In the genomic region with DNA sequence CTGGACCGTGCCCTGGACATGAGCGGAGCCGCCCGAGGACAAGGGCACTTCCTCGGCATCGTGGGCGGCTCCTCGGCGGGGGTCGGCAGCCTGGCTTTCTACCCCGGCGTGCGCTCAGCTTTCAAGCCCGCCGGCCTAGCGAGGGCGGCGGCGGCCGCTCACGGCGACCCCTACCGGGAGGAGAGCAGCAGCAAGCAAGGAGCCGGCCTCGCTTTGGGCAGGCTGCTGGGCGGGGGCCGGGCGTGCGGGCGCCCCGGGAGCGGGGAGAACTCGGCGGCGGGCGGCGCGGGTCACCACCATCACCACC, we compare ENCODE assay signal across 8 cellular contexts. TPM values are rescaled to one million over a fixed set of nuclear protein-coding genes. Genes with fewer than 3 reads are reported as not detected.
DNase-seq lines count a peak whose midpoint lies in the region; ATAC-seq lines count a peak whose summit lies in the region.

No MANE protein-coding gene starts in this region.

- no peaks in the 10 kb centered on the region for H3K9me2 ChIP-seq in GM23248 (ENCODE audit: insufficient read depth)

- H3K9me3 ChIP-seq in GM23248 (ENCODE audit: low read depth) (no peaks in the 10 kb centered on the region), MG63 (no peaks in the 10 kb centered on the region)

- H3K4me1 Mint-ChIP-seq in activated CD4-positive, alpha-beta T cell treated with anti-CD3 and anti-CD28 coated beads for 36 hours = peaks cover 34% of the 10 kb centered on the region
- H3K4me1 Mint-ChIP-seq in activated naive CD8-positive, alpha-beta T cell treated with anti-CD3 and anti-CD28 coated beads for 36 hours = peaks cover 29% of the 10 kb centered on the region

- peak overlapping the region; percentile 66; the same call in 1 of the 2 replicates for H2AFZ ChIP-seq in GM23248

- peaks cover 3% of the 10 kb centered on the region for H3K36me3 Mint-ChIP-seq in activated CD4-positive, alpha-beta T cell treated with anti-CD3 and anti-CD28 coated beads for 36 hours (ENCODE audit: low read depth)
- H3K36me3 Mint-ChIP-seq in activated naive CD8-positive, alpha-beta T cell treated with anti-CD3 and anti-CD28 coated beads for 36 hours = no peaks in the 10 kb centered on the region

- no peaks in the 10 kb centered on the region for H3F3A ChIP-seq in GM23248 (ENCODE audit: insufficient read depth)

- H3K9ac ChIP-seq in GM23248 = no peak overlapping the region

- H3K27me3 ChIP-seq in GM23248 (replicated peaks; ENCODE audit: insufficient read depth) = peaks cover 95% of the 10 kb centered on the region
- H3K27me3 ChIP-seq in MG63 = peaks cover 71% of the 10 kb centered on the region

- H3K9me3 Mint-ChIP-seq in activated CD4-positive, alpha-beta T cell treated with anti-CD3 and anti-CD28 coated beads for 36 hours (ENCODE audit: low read depth) = peaks cover 5% of the 10 kb centered on the region
- H3K9me3 Mint-ChIP-seq in activated naive CD8-positive, alpha-beta T cell treated with anti-CD3 and anti-CD28 coated beads for 36 hours = peaks cover 8% of the 10 kb centered on the region

- H3K4me1 ChIP-seq in GM23248 (ENCODE audit: insufficient read depth) = no peaks in the 10 kb centered on the region

- H3K4me2 ChIP-seq in GM23248 (ENCODE audit: unreplicated experiment) = peak overlapping the region; percentile 65

- H3K4me3 ChIP-seq in GM23248 = peak overlapping the region; percentile 51
- peak overlapping the region; percentile 34 for H3K4me3 ChIP-seq in MG63

- intact Hi-C loops in activated CD4-positive, alpha-beta T cell treated with anti-CD3 and anti-CD28 coated beads for 36 hours (cut with DNase I, micrococcal nuclease) = loop anchor here (1.0 to 10.0 kb wide), 5 partner anchors 10 to 1781 kb away; a partner anchor contains a TSS

- in situ Hi-C loops in GM23248 (cut with MboI) = no loop called here

- POLR2A ChIA-PET in activated CD4-positive, alpha-beta T cell treated with anti-CD3 and anti-CD28 coated beads for 36 hours (lab: Charles Lee) = no interaction called here

- DNase-seq in activated CD4-positive, alpha-beta T cell treated with anti-CD3 and anti-CD28 coated beads for 36 hours = peak; percentile 74
- DNase-seq in activated CD4-positive, alpha-beta T cell treated with anti-CD3 and anti-CD28 coated beads for 1 hour = no peak
- DNase-seq in GM23248 (peak; percentile 60), MG63 (peak; percentile 58), iPS-NIHi7 (ENCODE audit: extremely low spot score) (peak; percentile 73), GOT3 (lab: John Stamatoyannopoulos, UW) (no peak)
- DNase-seq in activated naive CD8-positive, alpha-beta T cell treated with anti-CD3 and anti-CD28 coated beads for 36 hours = peak; percentile 51
- DNase-seq in stimulated activated naive CD8-positive, alpha-beta T cell treated with anti-CD3 and anti-CD28 coated beads, Interleukin-15, Interleukin-2, amounts not matched to agents 100 U/mL and 50 U/mL, for 24 hours = peak; percentile 62

- CTCF ChIA-PET in activated CD4-positive, alpha-beta T cell treated with anti-CD3 and anti-CD28 coated beads for 36 hours (lab: Charles Lee) = interaction anchor here (0.9 to 1.4 kb wide), 2 partner anchors 13 to 45 kb away, joined by 3 read pairs; a partner anchor contains a TSS

- no peaks in the 10 kb centered on the region for H4K20me1 ChIP-seq in GM23248 (ENCODE audit: insufficient read depth)

- H3K36me3 ChIP-seq in GM23248 (ENCODE audit: low read depth) (no peaks in the 10 kb centered on the region), MG63 (no peaks in the 10 kb centered on the region)

- H3K4me3 Mint-ChIP-seq in activated CD4-positive, alpha-beta T cell treated with anti-CD3 and anti-CD28 coated beads for 36 hours = peak overlapping the region; percentile 60
- no peak overlapping the region for H3K4me3 Mint-ChIP-seq in activated naive CD8-positive, alpha-beta T cell treated with anti-CD3 and anti-CD28 coated beads for 36 hours

- H3K79me2 ChIP-seq in GM23248 (ENCODE audit: insufficient read depth) = no peaks in the 10 kb centered on the region

- no peak overlapping the region for H3K27ac Mint-ChIP-seq in activated CD4-positive, alpha-beta T cell treated with anti-CD3 and anti-CD28 coated beads for 36 hours
- no peak overlapping the region for H3K27ac Mint-ChIP-seq in activated naive CD8-positive, alpha-beta T cell treated with anti-CD3 and anti-CD28 coated beads for 36 hours

- WGBS in GM23248 (ENCODE audit: low coverage in 1 of 2, low lambda C conversion rate in 2 of 2, missing lambda C conversion rate in 2 of 2), 2 experiments = 3% methylated on average over 17 to 24 of the region's 38 CpGs

- peaks cover 68% of the 10 kb centered on the region for H3K27me3 Mint-ChIP-seq in activated CD4-positive, alpha-beta T cell treated with anti-CD3 and anti-CD28 coated beads for 36 hours
- peaks cover 90% of the 10 kb centered on the region for H3K27me3 Mint-ChIP-seq in activated naive CD8-positive, alpha-beta T cell treated with anti-CD3 and anti-CD28 coated beads for 36 hours

- no peak overlapping the region for H3K27ac ChIP-seq in GM23248

- ATAC-seq in activated CD4-positive, alpha-beta T cell treated with anti-CD3 and anti-CD28 coated beads for 36 hours = peak; percentile 71
- ATAC-seq in stimulated activated naive CD8-positive, alpha-beta T cell treated with anti-CD3 and anti-CD28 coated beads, Interleukin-15, Interleukin-2, amounts not matched to agents 100 U/mL and 50 U/mL, for 24 hours = peak; percentile 57

RNA-seq across cellular contexts. Expression of a gene that starts 6.7 kb away (rescaled TPM):
- total RNA-seq in activated CD4-positive, alpha-beta T cell treated with anti-CD3 and anti-CD28 coated beads for 36 hours = not detected
- not detected in 2 replicates for total RNA-seq in GM23248 (2014; rRNA removed; shearing (Covaris generic))
- not detected in 2 replicates for polyA plus RNA-seq in GM23248 (2016; fragmentation: Nextera tagmentation; extraction: Ambion mirVana)
- 0.07 TPM in 1 of 2 replicates, not detected in the other for total RNA-seq in MG63 (2014; rRNA removed; shearing (Covaris generic); ENCODE audit: low replicate concordance)
- under 1 TPM in 1 of 2 experiments, not detected in 1; 0.10 TPM for total RNA-seq in activated naive CD8-positive, alpha-beta T cell treated with anti-CD3 and anti-CD28 coated beads for 36 hours

RNA-seq across cellular contexts. Expression of a gene that starts 44.9 kb away (rescaled TPM):
- total RNA-seq in activated CD4-positive, alpha-beta T cell treated with anti-CD3 and anti-CD28 coated beads for 36 hours = 10 to 100 TPM; 50.7 to 67.3 TPM
- total RNA-seq in GM23248 (2014; rRNA removed; shearing (Covaris generic)) = 78.5 and 89.3 TPM in 2 replicates
- polyA plus RNA-seq in GM23248 (2016; fragmentation: Nextera tagmentation; extraction: Ambion mirVana) = 48.6 and 53.9 TPM in 2 replicates
- 129 and 226 TPM in 2 replicates for total RNA-seq in MG63 (2014; rRNA removed; shearing (Covaris generic); ENCODE audit: low replicate concordance)
- total RNA-seq in activated naive CD8-positive, alpha-beta T cell treated with anti-CD3 and anti-CD28 coated beads for 36 hours = 10 to 100 TPM; 77.3 to 80.5 TPM

Comparison
In these comparisons a context has a peak if more than half of its experiments do, and no peak if none do; other contexts are left out.
1. DNase-seq: peak in activated CD4-positive, alpha-beta T cell treated with anti-CD3 and anti-CD28 coated beads for 36 hours (single experiment), GM23248 (single experiment), MG63 (single experiment), activated naive CD8-positive, alpha-beta T cell treated with anti-CD3 and anti-CD28 coated beads for 36 hours (single experiment), iPS-NIHi7 (single experiment) and stimulated activated naive CD8-positive, alpha-beta T cell treated with anti-CD3 and anti-CD28 coated beads, Interleukin-15, Interleukin-2, amounts not matched to agents 100 U/mL and 50 U/mL, for 24 hours (single experiment); none in activated CD4-positive, alpha-beta T cell treated with anti-CD3 and anti-CD28 coated beads for 1 hour (single experiment) and GOT3 (single experiment).